1 cellular context compared by ENCODE assay signal in the genomic region with DNA sequence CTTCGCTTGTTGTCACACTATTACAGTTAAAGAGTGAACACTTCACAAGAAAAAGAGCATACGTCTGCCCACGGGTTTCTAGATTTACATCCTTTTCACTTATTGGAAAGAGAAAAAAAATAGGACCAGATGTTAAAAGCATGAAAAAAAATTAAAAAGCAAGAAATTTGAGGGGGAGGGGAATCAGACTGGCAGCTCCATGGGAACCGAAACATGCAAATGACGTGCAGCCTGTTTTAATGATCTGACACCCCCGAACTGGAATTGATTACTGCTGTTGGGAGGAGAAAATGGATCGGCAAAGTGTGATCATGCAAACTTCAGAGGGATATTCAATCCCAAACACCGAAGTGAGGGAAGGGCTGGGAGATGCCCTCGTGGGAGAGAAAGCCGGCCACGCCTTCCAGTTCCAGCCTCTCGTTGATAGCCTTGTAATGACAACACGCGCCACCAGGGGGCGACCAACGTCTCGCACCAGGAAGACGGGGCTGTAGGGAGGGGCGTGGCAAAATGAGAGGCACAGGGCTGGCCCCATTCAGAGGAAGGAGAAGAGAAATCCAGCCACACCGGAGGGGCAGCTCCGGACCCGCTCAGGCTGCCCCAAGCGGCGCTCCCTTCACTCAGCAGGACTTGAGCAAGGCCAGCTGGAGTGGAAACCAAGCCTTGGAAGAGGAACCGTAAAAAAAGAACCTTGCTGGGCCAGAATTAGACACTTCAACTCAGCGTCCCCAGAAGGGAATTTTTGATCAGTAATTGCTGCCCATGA.
A peak's percentile ranks its signal among the peaks of the same experiment; 100 is the strongest.
TF ChIP-seq lines count a peak whose summit lies in the region.

No MANE protein-coding gene starts in this region.

TF ChIP-seq in HepG2, 621 proteins besides CTCF, POLR2A, EP300 and RAD21 (continued from another document):
- TF ChIP-seq HMGA1 (CRISPR knock-in tag; conservative IDR thresholded peaks at IDR 0.05) (no peak), HMGXB4 (CRISPR knock-in tag; IDR thresholded peaks at IDR 0.05; ENCODE audit: borderline replicate concordance in 1 of 2, low read depth in 1 of 2) (peak in 1 of 2 experiments; percentile 46; a peak in 1 of 4 replicates), GLMP (CRISPR knock-in tag; IDR thresholded peaks at IDR 0.05; ENCODE audit: borderline replicate concordance) (no peak), FOSL2 (CRISPR knock-in tag; IDR thresholded peaks at IDR 0.05) (0 out of 2 replicates have a peak, but pooled peaks have one; percentile 27), ELF3 (CRISPR knock-in tag; IDR thresholded peaks at IDR 0.05) (0 out of 2 replicates have a peak, but pooled peaks have one; percentile 54), SP1 (IDR thresholded peaks at IDR 0.05) (no peak), SP1 (CRISPR knock-in tag; IDR thresholded peaks at IDR 0.05) (0 out of 2 replicates have a peak, but pooled peaks have one; percentile 20), NR2F2 (IDR thresholded peaks at IDR 0.05; ENCODE audit: borderline replicate concordance, low read depth) (no peak), ZNF501 (CRISPR knock-in tag; IDR thresholded peaks at IDR 0.05) (0 out of 2 replicates have a peak, but pooled peaks have one; percentile 18), FOXA3 (CRISPR knock-in tag; IDR thresholded peaks at IDR 0.05) (peak; percentile 24; the same call in 1 of the 2 replicates), KDM2A (CRISPR knock-in tag; IDR thresholded peaks at IDR 0.05; ENCODE audit: borderline replicate concordance, low read depth) (peak; percentile 69; the same call in 1 of the 2 replicates), ZNF737 (CRISPR knock-in tag; IDR thresholded peaks at IDR 0.05; ENCODE audit: borderline replicate concordance) (0 out of 2 replicates have a peak, but pooled peaks have one; percentile 28), SIX1 (CRISPR knock-in tag; IDR thresholded peaks at IDR 0.05; ENCODE audit: borderline replicate concordance) (no peak), SP5 (CRISPR knock-in tag; IDR thresholded peaks at IDR 0.05; ENCODE audit: borderline replicate concordance, low read depth) (0 out of 2 replicates have a peak, but pooled peaks have one; percentile 58), ELF1 (CRISPR knock-in tag; IDR thresholded peaks at IDR 0.05) (peak; percentile 78), ZNF382 (CRISPR knock-in tag; IDR thresholded peaks at IDR 0.05; ENCODE audit: borderline replicate concordance) (no peak), PITX1 (CRISPR knock-in tag; IDR thresholded peaks at IDR 0.05) (peak; percentile 21; the same call in 1 of the 2 replicates), PATZ1 (CRISPR knock-in tag; IDR thresholded peaks at IDR 0.05) (0 out of 2 replicates have a peak, but pooled peaks have one; percentile 15), MXI1 (IDR thresholded peaks at IDR 0.05; ENCODE audit: borderline replicate concordance, low read depth, low read length) (0 out of 3 replicates have a peak, but pooled peaks have one; percentile 22), ZNF687 (CRISPR knock-in tag; IDR thresholded peaks at IDR 0.05) (peak; percentile 29), KDM5A (IDR thresholded peaks at IDR 0.05; ENCODE audit: borderline replicate concordance, low read length) (no peak), RARG (CRISPR knock-in tag; IDR thresholded peaks at IDR 0.05; ENCODE audit: low read depth) (no peak), STAG1 (CRISPR knock-in tag; IDR thresholded peaks at IDR 0.05) (peak; percentile 74), SMC3 (IDR thresholded peaks at IDR 0.05; ENCODE audit: low read length) (0 out of 2 replicates have a peak, but pooled peaks have one; percentile 18), ZNF414 (CRISPR knock-in tag; IDR thresholded peaks at IDR 0.05) (no peak), ZNF891 (CRISPR knock-in tag; IDR thresholded peaks at IDR 0.05) (0 out of 2 replicates have a peak, but pooled peaks have one; percentile 45), DNMT1 (CRISPR knock-in tag; IDR thresholded peaks at IDR 0.05) (no peak), ZNF782 (CRISPR knock-in tag; IDR thresholded peaks at IDR 0.05; ENCODE audit: borderline replicate concordance) (no peak), GABPB1 (CRISPR knock-in tag; IDR thresholded peaks at IDR 0.05) (peak; percentile 57), ZBTB25 (CRISPR knock-in tag; IDR thresholded peaks at IDR 0.05) (no peak), ZNF34 (CRISPR knock-in tag; IDR thresholded peaks at IDR 0.05; ENCODE audit: borderline replicate concordance) (no peak), MED8 (CRISPR knock-in tag; IDR thresholded peaks at IDR 0.05; ENCODE audit: insufficient replicate concordance) (no peak)
- TF ChIP-seq, protein P1, sequence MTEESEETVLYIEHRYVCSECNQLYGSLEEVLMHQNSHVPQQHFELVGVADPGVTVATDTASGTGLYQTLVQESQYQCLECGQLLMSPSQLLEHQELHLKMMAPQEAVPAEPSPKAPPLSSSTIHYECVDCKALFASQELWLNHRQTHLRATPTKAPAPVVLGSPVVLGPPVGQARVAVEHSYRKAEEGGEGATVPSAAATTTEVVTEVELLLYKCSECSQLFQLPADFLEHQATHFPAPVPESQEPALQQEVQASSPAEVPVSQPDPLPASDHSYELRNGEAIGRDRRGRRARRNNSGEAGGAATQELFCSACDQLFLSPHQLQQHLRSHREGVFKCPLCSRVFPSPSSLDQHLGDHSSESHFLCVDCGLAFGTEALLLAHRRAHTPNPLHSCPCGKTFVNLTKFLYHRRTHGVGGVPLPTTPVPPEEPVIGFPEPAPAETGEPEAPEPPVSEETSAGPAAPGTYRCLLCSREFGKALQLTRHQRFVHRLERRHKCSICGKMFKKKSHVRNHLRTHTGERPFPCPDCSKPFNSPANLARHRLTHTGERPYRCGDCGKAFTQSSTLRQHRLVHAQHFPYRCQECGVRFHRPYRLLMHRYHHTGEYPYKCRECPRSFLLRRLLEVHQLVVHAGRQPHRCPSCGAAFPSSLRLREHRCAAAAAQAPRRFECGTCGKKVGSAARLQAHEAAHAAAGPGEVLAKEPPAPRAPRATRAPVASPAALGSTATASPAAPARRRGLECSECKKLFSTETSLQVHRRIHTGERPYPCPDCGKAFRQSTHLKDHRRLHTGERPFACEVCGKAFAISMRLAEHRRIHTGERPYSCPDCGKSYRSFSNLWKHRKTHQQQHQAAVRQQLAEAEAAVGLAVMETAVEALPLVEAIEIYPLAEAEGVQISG (CRISPR knock-in tag; IDR thresholded peaks at IDR 0.05), result peak; percentile 40; the same call in 1 of the 2 replicates
- TF ChIP-seq, protein P2, sequence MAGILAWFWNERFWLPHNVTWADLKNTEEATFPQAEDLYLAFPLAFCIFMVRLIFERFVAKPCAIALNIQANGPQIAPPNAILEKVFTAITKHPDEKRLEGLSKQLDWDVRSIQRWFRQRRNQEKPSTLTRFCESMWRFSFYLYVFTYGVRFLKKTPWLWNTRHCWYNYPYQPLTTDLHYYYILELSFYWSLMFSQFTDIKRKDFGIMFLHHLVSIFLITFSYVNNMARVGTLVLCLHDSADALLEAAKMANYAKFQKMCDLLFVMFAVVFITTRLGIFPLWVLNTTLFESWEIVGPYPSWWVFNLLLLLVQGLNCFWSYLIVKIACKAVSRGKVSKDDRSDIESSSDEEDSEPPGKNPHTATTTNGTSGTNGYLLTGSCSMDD (CRISPR knock-in tag; IDR thresholded peaks at IDR 0.05), result no peak
- TF ChIP-seq, protein P3, sequence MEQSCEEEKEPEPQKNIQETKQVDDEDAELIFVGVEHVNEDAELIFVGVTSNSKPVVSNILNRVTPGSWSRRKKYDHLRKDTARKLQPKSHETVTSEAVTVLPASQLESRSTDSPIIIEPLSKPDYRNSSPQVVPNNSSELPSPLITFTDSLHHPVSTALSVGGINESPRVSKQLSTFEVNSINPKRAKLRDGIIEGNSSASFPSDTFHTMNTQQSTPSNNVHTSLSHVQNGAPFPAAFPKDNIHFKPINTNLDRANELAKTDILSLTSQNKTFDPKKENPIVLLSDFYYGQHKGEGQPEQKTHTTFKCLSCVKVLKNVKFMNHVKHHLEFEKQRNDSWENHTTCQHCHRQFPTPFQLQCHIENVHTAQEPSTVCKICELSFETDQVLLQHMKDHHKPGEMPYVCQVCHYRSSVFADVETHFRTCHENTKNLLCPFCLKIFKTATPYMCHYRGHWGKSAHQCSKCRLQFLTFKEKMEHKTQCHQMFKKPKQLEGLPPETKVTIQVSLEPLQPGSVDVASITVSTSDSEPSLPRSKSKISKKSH (CRISPR knock-in tag; IDR thresholded peaks at IDR 0.05; ENCODE audit: borderline replicate concordance), result 0 out of 2 replicates have a peak, but pooled peaks have one; percentile 19
